1 cellular context compared by ENCODE assay signal in genomic region chr7:107427462-107427861, GRCh38.
TF ChIP-seq lines count a peak whose summit lies in the region.

No MANE protein-coding gene starts in this region.

TF ChIP-seq in SK-N-SH treated with all-trans-retinoic acid at 6 μM for 48 hours, 23 proteins besides CTCF, POLR2A, EP300 and RAD21 (continued from another document):
- no peak for TF ChIP-seq TSHZ2 (CRISPR knock-in tag; IDR thresholded peaks at IDR 0.05)
- no peak for TF ChIP-seq ZC3H10 (CRISPR knock-in tag; IDR thresholded peaks at IDR 0.05)
- TF ChIP-seq CREB5 (CRISPR knock-in tag; IDR thresholded peaks at IDR 0.05; ENCODE audit: low read depth) = no peak
- no peak for TF ChIP-seq ISL1 (CRISPR knock-in tag; IDR thresholded peaks at IDR 0.05)
- no peak for TF ChIP-seq ZNF8 (CRISPR knock-in tag; IDR thresholded peaks at IDR 0.05)
- no peak for TF ChIP-seq ZFP3 (CRISPR knock-in tag; IDR thresholded peaks at IDR 0.05)
- no peak for TF ChIP-seq SNAI2 (CRISPR knock-in tag; IDR thresholded peaks at IDR 0.05)
- no peak for TF ChIP-seq PPARA (CRISPR knock-in tag; IDR thresholded peaks at IDR 0.05; ENCODE audit: borderline replicate concordance)
- no peak for TF ChIP-seq OSR1 (CRISPR knock-in tag; IDR thresholded peaks at IDR 0.05)
- no peak for TF ChIP-seq TCF4 (CRISPR knock-in tag; IDR thresholded peaks at IDR 0.05; ENCODE audit: borderline replicate concordance)
- no peak for TF ChIP-seq RARB (CRISPR knock-in tag; IDR thresholded peaks at IDR 0.05)
- no peak for TF ChIP-seq POU6F1 (CRISPR knock-in tag; IDR thresholded peaks at IDR 0.05; ENCODE audit: borderline replicate concordance, low read depth)
- no peak for TF ChIP-seq ZNF70 (CRISPR knock-in tag; IDR thresholded peaks at IDR 0.05)
